In the genomic region with DNA sequence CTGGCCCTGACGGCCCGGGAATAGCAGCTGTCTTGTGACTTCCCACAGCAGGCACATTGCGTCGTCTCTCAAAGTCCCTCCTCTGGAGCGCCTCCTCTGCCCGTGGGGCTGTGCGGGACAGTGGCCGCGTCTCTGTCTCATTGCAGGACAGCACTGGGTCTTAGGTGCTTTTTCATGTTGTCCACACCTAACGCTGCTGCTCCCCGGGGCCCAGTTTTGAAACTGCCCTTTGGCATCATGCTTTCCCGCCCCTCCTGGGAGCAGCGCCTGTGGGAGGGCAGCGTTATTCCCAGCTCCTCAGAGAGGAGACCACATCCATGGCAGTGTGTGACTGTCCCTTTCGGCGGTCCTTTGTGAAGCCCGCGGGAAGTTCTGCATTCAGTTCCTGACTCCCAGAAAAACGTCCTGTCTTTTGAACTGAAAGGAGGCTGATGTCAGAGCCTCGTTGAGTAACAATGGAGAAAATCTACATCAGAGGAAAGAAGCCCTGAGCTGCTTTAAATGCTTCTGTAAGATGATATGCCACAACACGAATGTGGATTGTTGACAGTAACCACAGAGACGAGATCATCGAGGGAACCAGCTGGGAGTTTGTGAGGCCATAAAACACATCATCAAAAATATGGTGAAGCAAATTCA, we compare ENCODE assay signal across 8 cellular contexts.
DNase-seq lines count a peak whose midpoint lies in the region; ATAC-seq, FAIRE-seq and TF ChIP-seq lines count a peak whose summit lies in the region.

No MANE protein-coding gene starts in this region.

- TF ChIP-seq CTCF in AG09309 (IDR thresholded peaks at IDR 0.05; ENCODE audit: control insufficient read depth, insufficient read depth, low read depth, low read length, missing control alignments) (no peak), brain (conservative IDR thresholded peaks at IDR 0.05) (no peak)

- peaks cover 14 to 20% (median 16%) of the 10 kb centered on the region in 5 experiments for H3K9me3 Mint-ChIP-seq in brain
- H3K9me3 Mint-ChIP-seq in natural killer cell treated with Interleukin-12 subunit alpha and Interleukin-12 subunit beta and Interleukin-15 and Interleukin-18, amount 100 ng/mL, for 72 hours: peaks cover 8% of the 10 kb centered on the region

- H3K4me3 Mint-ChIP-seq in brain: peak overlapping the region; percentile 52 to 83 (median 67)
- H3K4me3 Mint-ChIP-seq in natural killer cell treated with Interleukin-12 subunit alpha and Interleukin-12 subunit beta and Interleukin-15 and Interleukin-18, amount 100 ng/mL, for 72 hours: no peak overlapping the region

- H3K4me3 ChIP-seq in AG09309 (ENCODE audit: control insufficient read depth, low read depth, low read length): no peak overlapping the region

- ATAC-seq in GM21825 (IDR thresholded peaks at IDR 0.05; ENCODE audit: unreplicated experiment): no peak
- ATAC-seq in natural killer cell treated with Interleukin-12 subunit alpha and Interleukin-12 subunit beta and Interleukin-15 and Interleukin-18, amount 100 ng/mL, for 72 hours: no peak

- peak overlapping the region; percentile 64 to 94 (median 84) for H3K27ac Mint-ChIP-seq in brain
- no peak overlapping the region for H3K27ac Mint-ChIP-seq in natural killer cell treated with Interleukin-12 subunit alpha and Interleukin-12 subunit beta and Interleukin-15 and Interleukin-18, amount 100 ng/mL, for 72 hours

- peaks cover 25% of the 10 kb centered on the region for H3K36me3 Mint-ChIP-seq in brain
- peaks cover 12% of the 10 kb centered on the region for H3K36me3 Mint-ChIP-seq in natural killer cell treated with Interleukin-12 subunit alpha and Interleukin-12 subunit beta and Interleukin-15 and Interleukin-18, amount 100 ng/mL, for 72 hours

- H3K4me1 Mint-ChIP-seq in brain: peaks cover 44% of the 10 kb centered on the region
- H3K4me1 Mint-ChIP-seq in natural killer cell treated with Interleukin-12 subunit alpha and Interleukin-12 subunit beta and Interleukin-15 and Interleukin-18, amount 100 ng/mL, for 72 hours (ENCODE audit: low read depth in 2 of 2): peaks cover 8 to 23% of the 10 kb centered on the region in 2 donors

- FAIRE-seq in urothelium cell line (lab: Jason Lieb, UNC): peak; percentile 91

- DNase-seq in AG09309 (ENCODE audit: low read depth) (peak; percentile 67), NCI-H1092 treated with DMSO at 0.1 percent for 48 hours (lab: John Stamatoyannopoulos, UW) (peak; percentile 78), kidney glomerular epithelial cell (lab: John Stamatoyannopoulos, UW) (peak; percentile 51), urothelium cell line (ENCODE audit: low spot score) (peak; percentile 88), NK-92 (lab: John Stamatoyannopoulos, UW; ENCODE audit: unreplicated experiment) (no peak)
- DNase-seq in natural killer cell treated with Interleukin-12 subunit alpha and Interleukin-12 subunit beta and Interleukin-15 and Interleukin-18, amount 100 ng/mL, for 72 hours (ENCODE audit: low spot score): no peak

- peaks cover 12% of the 10 kb centered on the region for H3K27me3 Mint-ChIP-seq in brain
- no peaks in the 10 kb centered on the region for H3K27me3 Mint-ChIP-seq in natural killer cell treated with Interleukin-12 subunit alpha and Interleukin-12 subunit beta and Interleukin-15 and Interleukin-18, amount 100 ng/mL, for 72 hours

Comparison
In these comparisons a context has a peak if more than half of its experiments do, and no peak if none do; other contexts are left out.
1. DNase-seq: peak in AG09309 (single experiment), NCI-H1092 treated with DMSO at 0.1 percent for 48 hours (single experiment), kidney glomerular epithelial cell (single experiment) and urothelium cell line (single experiment); none in natural killer cell treated with Interleukin-12 subunit alpha and Interleukin-12 subunit beta and Interleukin-15 and Interleukin-18, amount 100 ng/mL, for 72 hours (single experiment) and NK-92 (single experiment).
2. H3K27ac Mint-ChIP-seq: peak in brain (5 of 5); none in natural killer cell treated with Interleukin-12 subunit alpha and Interleukin-12 subunit beta and Interleukin-15 and Interleukin-18, amount 100 ng/mL, for 72 hours (0 of 2).